Comparison of ENCODE assay signal across 20 cellular contexts in the genomic region with DNA sequence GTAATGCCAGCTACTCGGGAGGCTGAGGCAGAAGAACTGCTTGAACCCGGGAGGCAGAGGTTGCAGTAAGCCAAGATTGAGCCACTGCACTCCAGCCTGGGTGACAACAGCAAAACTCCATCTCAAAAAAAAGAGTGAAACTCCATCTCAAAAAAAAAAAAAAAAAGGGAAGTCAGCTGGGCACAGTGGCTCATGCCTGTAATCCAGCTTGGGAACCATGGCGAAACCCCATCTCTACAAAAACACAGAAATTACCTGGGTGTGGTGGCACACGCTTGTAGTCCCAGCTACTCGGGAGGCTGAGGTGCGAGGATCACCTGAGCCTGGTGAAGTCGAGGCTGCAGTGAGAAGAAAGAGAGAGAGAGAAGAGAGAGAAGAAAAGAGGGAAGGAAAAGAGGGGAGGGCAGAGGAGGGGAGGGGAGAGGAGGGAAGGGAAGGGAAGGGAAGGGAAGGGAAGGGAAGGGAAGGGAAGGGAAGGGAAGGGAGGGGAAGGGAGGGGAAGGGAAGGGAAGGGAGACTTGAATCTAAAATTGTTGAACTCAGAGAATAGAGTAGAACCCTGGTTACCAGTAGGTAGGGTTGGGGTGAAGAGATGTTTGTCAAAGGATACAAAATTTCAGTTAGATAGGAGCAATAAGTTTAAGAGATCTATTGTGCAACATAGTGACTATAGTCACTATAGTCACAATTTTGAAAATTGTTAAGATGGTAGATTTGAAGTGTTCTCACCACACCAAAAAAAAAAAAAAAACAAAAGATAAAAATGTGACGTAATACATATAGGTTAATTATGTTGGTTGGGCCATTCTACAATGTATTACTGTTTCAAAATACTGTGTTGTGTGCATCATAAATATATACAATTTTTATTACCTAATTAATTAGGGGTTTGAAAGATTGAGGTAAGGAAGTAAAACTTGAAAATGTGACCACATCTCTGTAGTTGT. TPM values are rescaled to one million over a fixed set of nuclear protein-coding genes. Genes with fewer than 3 reads are reported as not detected.
"Had no signal": no experiment of that assay in that cellular context is flagged by ENCODE, and none has a peak within 500 bp of the region (broad histone marks: within the 10 kb centered on the region; RNA-seq: fewer than 3 reads in every experiment).

No MANE protein-coding gene starts in this region.

- H3K4me3 ChIP-seq: colonic mucosa, testis, upper lobe of right lung had no signal

- H3K4me3 Mint-ChIP-seq: activated B cell treated with CpG ODN at 0.5 μM for 24 hours; activated CD4-positive, alpha-beta memory T cell treated with anti-CD3 and anti-CD28 coated beads for 36 hours; activated CD8-positive, alpha-beta memory T cell treated with anti-CD3 and anti-CD28 coated beads, Interleukin-2, amount 10 ng/mL, durations not matched to agents 7 days and 5 days; activated naive CD8-positive, alpha-beta T cell treated with anti-CD3 and anti-CD28 coated beads, Interleukin-2, amount 10 ng/mL, durations not matched to agents 7 days and 5 days; stimulated activated memory B cell treated with anti-CD40 and anti-IgM and Interleukin-4, amounts not matched to agents 10 μg/mL and 1 μg/mL and 100 μg/mL, for 72 hours had no signal

- H3K9me3 ChIP-seq: colonic mucosa, heart left ventricle, spleen, testis, upper lobe of right lung had no signal

- H3K27ac ChIP-seq: brain microvascular endothelial cell, colonic mucosa, heart left ventricle, testis, upper lobe of right lung had no signal

- H3K36me3 ChIP-seq: brain microvascular endothelial cell, colonic mucosa, heart left ventricle, spleen, upper lobe of right lung had no signal

- H3K9me3 Mint-ChIP-seq: activated B cell treated with CpG ODN at 0.5 μM for 24 hours; activated CD4-positive, alpha-beta memory T cell treated with anti-CD3 and anti-CD28 coated beads for 36 hours; activated naive CD8-positive, alpha-beta T cell treated with anti-CD3 and anti-CD28 coated beads, Interleukin-2, amount 10 ng/mL, durations not matched to agents 7 days and 5 days; naive B cell had no signal

- H3K27ac Mint-ChIP-seq: activated B cell treated with CpG ODN at 0.5 μM for 24 hours; activated CD4-positive, alpha-beta memory T cell treated with anti-CD3 and anti-CD28 coated beads for 36 hours; activated CD8-positive, alpha-beta memory T cell treated with anti-CD3 and anti-CD28 coated beads, Interleukin-2, amount 10 ng/mL, durations not matched to agents 7 days and 5 days; activated naive CD8-positive, alpha-beta T cell treated with anti-CD3 and anti-CD28 coated beads, Interleukin-2, amount 10 ng/mL, durations not matched to agents 7 days and 5 days; stimulated activated memory B cell treated with anti-CD40 and anti-IgM and Interleukin-4, amounts not matched to agents 10 μg/mL and 1 μg/mL and 100 μg/mL, for 72 hours had no signal

- H3K27me3 ChIP-seq: colonic mucosa, testis had no signal

- DNase-seq: activated B cell treated with CpG ODN at 0.5 μM for 24 hours; activated CD4-positive, alpha-beta memory T cell treated with anti-CD3 and anti-CD28 coated beads for 36 hours; activated CD4-positive, alpha-beta T cell treated with anti-CD3 and anti-CD28 coated beads for 4 hours; activated CD8-positive, alpha-beta memory T cell treated with anti-CD3 and anti-CD28 coated beads, Interleukin-2, amount 10 ng/mL, durations not matched to agents 7 days and 5 days; activated naive CD4-positive, alpha-beta T cell; activated naive CD8-positive, alpha-beta T cell treated with anti-CD3 and anti-CD28 coated beads, Interleukin-2, amount 10 ng/mL, durations not matched to agents 7 days and 5 days; brain microvascular endothelial cell; central memory CD4-positive, alpha-beta T cell; colonic mucosa; heart left ventricle; left ventricle myocardium superior; naive B cell; nucleus accumbens; spleen; stimulated activated CD4-positive, alpha-beta T cell treated with anti-CD3 and anti-CD28 coated beads, Interleukin-4, amount 100 ng/mL, for 4 hours; testis; upper lobe of right lung had no signal

- ATAC-seq: activated CD8-positive, alpha-beta memory T cell treated with anti-CD3 and anti-CD28 coated beads, Interleukin-2, amount 10 ng/mL, durations not matched to agents 7 days and 5 days; heart left ventricle; left ventricle myocardium superior; stimulated activated memory B cell treated with anti-CD40 and anti-IgM and Interleukin-4, amounts not matched to agents 10 μg/mL and 1 μg/mL and 100 μg/mL, for 72 hours; upper lobe of right lung had no signal

- FAIRE-seq: frontal cortex had no signal

- H3K4me1 ChIP-seq: colonic mucosa, testis, upper lobe of right lung had no signal

- H3K36me3 Mint-ChIP-seq: activated CD4-positive, alpha-beta memory T cell treated with anti-CD3 and anti-CD28 coated beads for 36 hours; activated CD8-positive, alpha-beta memory T cell treated with anti-CD3 and anti-CD28 coated beads, Interleukin-2, amount 10 ng/mL, durations not matched to agents 7 days and 5 days; activated naive CD8-positive, alpha-beta T cell treated with anti-CD3 and anti-CD28 coated beads, Interleukin-2, amount 10 ng/mL, durations not matched to agents 7 days and 5 days; naive B cell; stimulated activated memory B cell treated with anti-CD40 and anti-IgM and Interleukin-4, amounts not matched to agents 10 μg/mL and 1 μg/mL and 100 μg/mL, for 72 hours had no signal

- H3K4me1 Mint-ChIP-seq: activated CD8-positive, alpha-beta memory T cell treated with anti-CD3 and anti-CD28 coated beads, Interleukin-2, amount 10 ng/mL, durations not matched to agents 7 days and 5 days had no signal

RNA-seq across cellular contexts. Expression of gene MRLN, which starts 46.1 kb away (rescaled TPM):
- polyA plus RNA-seq: esophagus, heart left ventricle, spleen had no signal
